ENCODE assay signal across 22 cellular contexts in genomic region chr2:69213201-69213600, GRCh38.
DNase-seq lines count a peak whose midpoint lies in the region; ATAC-seq and TF ChIP-seq lines count a peak whose summit lies in the region.
"Had no signal": no experiment of that assay in that cellular context is flagged by ENCODE, and none has a peak within 500 bp of the region (broad histone marks: within the 10 kb centered on the region; RNA-seq: fewer than 3 reads in every experiment).

No MANE protein-coding gene starts in this region.

- H3K27me3 ChIP-seq in aorta (ENCODE audit: control insufficient read depth in 1 of 2, insufficient read depth in 2 of 2, low read length in 1 of 2), result no peaks in the 10 kb centered on the region
- H3K27me3 ChIP-seq: thyroid gland had no signal

- WGBS in aorta, 2 donors, result 27 to 30% methylated on average over 4 of the region's 4 CpGs

- peaks cover 0 to 1% of the 10 kb centered on the region in 2 donors for H3K36me3 ChIP-seq in aorta (ENCODE audit: control insufficient read depth in 1 of 2, insufficient read depth in 2 of 2, low read length in 1 of 2)
- H3K36me3 ChIP-seq: thyroid gland had no signal

- DNase-seq in left ventricle myocardium superior, result no peak
- DNase-seq in Right ventricle myocardium inferior (ENCODE audit: missing footprints), result no peak
- DNase-seq in lung microvascular endothelial cell (ENCODE audit: low read depth in 2 of 2), result peak; percentile 42 to 54
- DNase-seq in NCI-H2171 (lab: John Stamatoyannopoulos, UW), result no peak
- no peak for DNase-seq in aorta
- DNase-seq: activated B cell treated with CpG ODN at 0.5 μM for 24 hours; activated CD4-positive, alpha-beta T cell treated with anti-CD3 and anti-CD28 coated beads, Interleukin-2, amount 50 U/mL, for 48 hours; activated CD8-positive, alpha-beta memory T cell treated with anti-CD3 and anti-CD28 coated beads, Interleukin-2, amount 50 U/mL, for 48 hours; activated naive CD8-positive, alpha-beta T cell treated with anti-CD3 and anti-CD28 coated beads for 36 hours; effector memory CD4-positive, alpha-beta T cell; GF-D8; mucosa of descending colon; NCI-H146; NCI-H2171 treated with DMSO at 0.1 percent for 48 hours; T1000; thyroid gland had no signal

- no peak overlapping the region for H3K4me3 ChIP-seq in aorta (ENCODE audit: low read length in 2 of 2)
- H3K4me3 ChIP-seq: GM23338, K562, mucosa of descending colon, thyroid gland had no signal

- peak overlapping the region in 1 of 2 donors; percentile 75 for H3K27ac ChIP-seq in aorta (ENCODE audit: low read depth in 1 of 2, low read length in 2 of 2)
- H3K27ac ChIP-seq: parathyroid adenoma, thyroid gland had no signal

- intact Hi-C loops in left ventricle myocardium superior (cut with micrococcal nuclease), result no loop called here
- intact Hi-C loops in Right ventricle myocardium inferior (cut with DNase I), result no loop called here
- intact Hi-C loops in aorta (cut with DNase I), result no loop called here

- peaks cover 8% of the 10 kb centered on the region in 2 donors for H3K4me1 ChIP-seq in aorta (ENCODE audit: control insufficient read depth in 1 of 2, insufficient read depth in 2 of 2, low read length in 2 of 2)

- ATAC-seq in left ventricle myocardium superior (peak; percentile 13), Right ventricle myocardium inferior (no peak), SK-N-SH treated with all-trans-retinoic acid at 6 μM for 48 hours (no peak; the same call in 2 of the 3 replicates), HG03135 (IDR thresholded peaks at IDR 0.05; ENCODE audit: unreplicated experiment) (no peak), aorta (ENCODE audit: low FRiP score) (no peak), HG02588 (IDR thresholded peaks at IDR 0.05; ENCODE audit: unreplicated experiment) (no peak)
- ATAC-seq: GM23338, K562 had no signal

- H3K9me3 ChIP-seq in aorta (ENCODE audit: control insufficient read depth, low read length), result no peaks in the 10 kb centered on the region
- H3K9me3 ChIP-seq: mucosa of descending colon, thyroid gland had no signal

TF ChIP-seq in SK-N-SH treated with all-trans-retinoic acid at 6 μM for 48 hours, 23 proteins besides CTCF, POLR2A, EP300 and RAD21:
- TF ChIP-seq ZNF70 (CRISPR knock-in tag; IDR thresholded peaks at IDR 0.05) (no peak), GLIS3 (CRISPR knock-in tag; IDR thresholded peaks at IDR 0.05) (no peak), SNAI2 (CRISPR knock-in tag; IDR thresholded peaks at IDR 0.05) (no peak), TSHZ2 (CRISPR knock-in tag; IDR thresholded peaks at IDR 0.05) (0 out of 2 replicates have a peak, but pooled peaks have one; percentile 33), ZNF8 (CRISPR knock-in tag; IDR thresholded peaks at IDR 0.05) (no peak), ARNTL (CRISPR knock-in tag; IDR thresholded peaks at IDR 0.05; ENCODE audit: borderline replicate concordance, low read depth) (no peak), CSDC2 (CRISPR knock-in tag; IDR thresholded peaks at IDR 0.05) (no peak), TCF4 (CRISPR knock-in tag; IDR thresholded peaks at IDR 0.05; ENCODE audit: borderline replicate concordance) (peak; percentile 54; the same call in 1 of the 2 replicates), ESRRG (CRISPR knock-in tag; IDR thresholded peaks at IDR 0.05) (no peak)
- TF ChIP-seq, protein P1, sequence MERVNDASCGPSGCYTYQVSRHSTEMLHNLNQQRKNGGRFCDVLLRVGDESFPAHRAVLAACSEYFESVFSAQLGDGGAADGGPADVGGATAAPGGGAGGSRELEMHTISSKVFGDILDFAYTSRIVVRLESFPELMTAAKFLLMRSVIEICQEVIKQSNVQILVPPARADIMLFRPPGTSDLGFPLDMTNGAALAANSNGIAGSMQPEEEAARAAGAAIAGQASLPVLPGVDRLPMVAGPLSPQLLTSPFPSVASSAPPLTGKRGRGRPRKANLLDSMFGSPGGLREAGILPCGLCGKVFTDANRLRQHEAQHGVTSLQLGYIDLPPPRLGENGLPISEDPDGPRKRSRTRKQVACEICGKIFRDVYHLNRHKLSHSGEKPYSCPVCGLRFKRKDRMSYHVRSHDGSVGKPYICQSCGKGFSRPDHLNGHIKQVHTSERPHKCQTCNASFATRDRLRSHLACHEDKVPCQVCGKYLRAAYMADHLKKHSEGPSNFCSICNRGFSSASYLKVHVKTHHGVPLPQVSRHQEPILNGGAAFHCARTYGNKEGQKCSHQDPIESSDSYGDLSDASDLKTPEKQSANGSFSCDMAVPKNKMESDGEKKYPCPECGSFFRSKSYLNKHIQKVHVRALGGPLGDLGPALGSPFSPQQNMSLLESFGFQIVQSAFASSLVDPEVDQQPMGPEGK (CRISPR knock-in tag; IDR thresholded peaks at IDR 0.05; ENCODE audit: borderline replicate concordance), result no peak
- TF ChIP-seq, protein P2, sequence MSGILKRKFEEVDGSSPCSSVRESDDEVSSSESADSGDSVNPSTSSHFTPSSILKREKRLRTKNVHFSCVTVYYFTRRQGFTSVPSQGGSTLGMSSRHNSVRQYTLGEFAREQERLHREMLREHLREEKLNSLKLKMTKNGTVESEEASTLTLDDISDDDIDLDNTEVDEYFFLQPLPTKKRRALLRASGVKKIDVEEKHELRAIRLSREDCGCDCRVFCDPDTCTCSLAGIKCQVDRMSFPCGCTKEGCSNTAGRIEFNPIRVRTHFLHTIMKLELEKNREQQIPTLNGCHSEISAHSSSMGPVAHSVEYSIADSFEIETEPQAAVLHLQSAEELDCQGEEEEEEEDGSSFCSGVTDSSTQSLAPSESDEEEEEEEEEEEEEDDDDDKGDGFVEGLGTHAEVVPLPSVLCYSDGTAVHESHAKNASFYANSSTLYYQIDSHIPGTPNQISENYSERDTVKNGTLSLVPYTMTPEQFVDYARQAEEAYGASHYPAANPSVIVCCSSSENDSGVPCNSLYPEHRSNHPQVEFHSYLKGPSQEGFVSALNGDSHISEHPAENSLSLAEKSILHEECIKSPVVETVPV (CRISPR knock-in tag; IDR thresholded peaks at IDR 0.05), result no peak

Comparison
In these comparisons a context has a peak if more than half of its experiments do, and no peak if none do; other contexts are left out.
1. DNase-seq: peak in lung microvascular endothelial cell (2 of 2); none in left ventricle myocardium superior (single experiment), Right ventricle myocardium inferior (single experiment), NCI-H2171 (single experiment) and aorta (0 of 2).